In the genomic region with DNA sequence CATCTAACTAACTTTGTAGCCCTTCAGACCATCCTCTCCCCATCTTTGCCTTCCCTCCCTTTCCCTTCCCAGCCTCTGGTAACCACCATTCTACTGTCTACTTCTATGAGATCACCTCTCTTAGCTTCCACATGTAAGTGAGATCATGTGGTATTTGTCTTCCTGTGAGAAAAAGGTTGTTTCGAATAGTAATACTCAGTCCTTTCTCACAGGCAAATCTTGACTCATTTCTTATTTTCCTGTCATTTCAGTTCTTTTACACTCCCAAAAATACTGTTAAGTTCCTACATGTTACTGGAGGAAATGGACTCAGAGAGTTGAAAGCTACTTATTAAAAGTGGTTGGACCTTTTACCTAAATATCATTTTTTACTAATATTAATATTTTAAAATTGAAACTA, we compare ENCODE assay signal across 11 cellular contexts.
DNase-seq lines count a peak whose midpoint lies in the region; ATAC-seq and TF ChIP-seq lines count a peak whose summit lies in the region.
"Had no signal": no experiment of that assay in that cellular context is flagged by ENCODE, and none has a peak within 500 bp of the region (broad histone marks: within the 10 kb centered on the region; RNA-seq: fewer than 3 reads in every experiment).

No MANE protein-coding gene starts in this region.

- peak; percentile 4 for DNase-seq in fibroblast of mammary gland (ENCODE audit: low read depth)
- no peak for DNase-seq in hepatocyte (ENCODE audit: low spot score)
- no peak for DNase-seq in 8988T
- no peak for DNase-seq in NCI-H446 (lab: John Stamatoyannopoulos, UW)
- DNase-seq in germinal center (ENCODE audit: low spot score): no peak
- DNase-seq: DMS79 treated with DMSO at 0.1 percent for 48 hours, endodermal cell, HCEC 1CT had no signal

- no peaks in the 10 kb centered on the region for H3K4me1 ChIP-seq in hepatocyte (ENCODE audit: insufficient read depth)

- H3K79me2 ChIP-seq in hepatocyte: no peaks in the 10 kb centered on the region

- no peak overlapping the region for H3K4me2 ChIP-seq in hepatocyte

- H3K27ac ChIP-seq in hepatocyte: no peak overlapping the region

- H3K36me3 ChIP-seq in hepatocyte (replicated peaks; ENCODE audit: insufficient read depth, low read depth): no peaks in the 10 kb centered on the region

- H3K27me3 ChIP-seq in hepatocyte: no peaks in the 10 kb centered on the region

- WGBS in hepatocyte (ENCODE audit: low lambda C conversion rate, missing lambda C conversion rate): 96% methylated on average over 1 of the region's 1 CpG

- TF ChIP-seq CTCF in fibroblast of mammary gland (conservative IDR thresholded peaks at IDR 0.05; ENCODE audit: control insufficient read depth, insufficient read depth, low read depth, low read length) (no peak), hepatocyte (IDR thresholded peaks at IDR 0.05; ENCODE audit: poor library complexity) (no peak)

- H3K4me3 ChIP-seq in fibroblast of mammary gland (ENCODE audit: control insufficient read depth, low read depth, low read length) (no peak overlapping the region), hepatocyte (no peak overlapping the region)

- ATAC-seq in GM18868 (IDR thresholded peaks at IDR 0.05; ENCODE audit: unreplicated experiment) (peak; percentile 70), GM21526 (IDR thresholded peaks at IDR 0.05; ENCODE audit: low FRiP score, unreplicated experiment) (peak; percentile 73), HG03108 (IDR thresholded peaks at IDR 0.05; ENCODE audit: unreplicated experiment) (peak; percentile 67)

- no peaks in the 10 kb centered on the region for H3K9me2 ChIP-seq in hepatocyte (replicated peaks; ENCODE audit: insufficient read depth)

- no peak overlapping the region for H2AFZ ChIP-seq in hepatocyte

- no peaks in the 10 kb centered on the region for H4K20me1 ChIP-seq in hepatocyte (ENCODE audit: insufficient read depth, poor library complexity, severe bottlenecking)

- no peaks in the 10 kb centered on the region for H3K9me3 ChIP-seq in hepatocyte (ENCODE audit: low read depth)
